Comparison of ENCODE assay signal across 9 cellular contexts in genomic region chr12:12985817-12986408, GRCh38. TPM values are rescaled to one million over a fixed set of nuclear protein-coding genes. Genes with fewer than 3 reads are reported as not detected.
A peak's percentile ranks its signal among the peaks of the same experiment; 100 is the strongest.
DNase-seq lines count a peak whose midpoint lies in the region; ATAC-seq and TF ChIP-seq lines count a peak whose summit lies in the region.
"Had no signal": no experiment of that assay in that cellular context is flagged by ENCODE, and none has a peak within 500 bp of the region (broad histone marks: within the 10 kb centered on the region; RNA-seq: fewer than 3 reads in every experiment).

No MANE protein-coding gene starts in this region.

- ATAC-seq in HG03025 (IDR thresholded peaks at IDR 0.05; ENCODE audit: low FRiP score, unreplicated experiment) (no peak), GM18861 (IDR thresholded peaks at IDR 0.05; ENCODE audit: unreplicated experiment) (no peak)

- no peak for TF ChIP-seq POLR2A in lower leg skin (IDR thresholded peaks at IDR 0.05)

- intact Hi-C loops in lower leg skin (cut with DNase I; ENCODE audit: low total_unique reads) = no loop called here

- TF ChIP-seq CTCF in LNCAP (IDR thresholded peaks at IDR 0.05) (peak; percentile 35; the same call in 1 of the 2 replicates), cardiac fibroblast (IDR thresholded peaks at IDR 0.05; ENCODE audit: low read depth, low read length) (peak; percentile 69), neural crest cell (conservative IDR thresholded peaks at IDR 0.05) (peak; percentile 65), lower leg skin (IDR thresholded peaks at IDR 0.05) (no peak)

- H3K4me1 Mint-ChIP-seq in neural crest cell = peaks cover 6% of the 10 kb centered on the region
- H3K4me1 Mint-ChIP-seq: CD8-positive, alpha-beta memory T cell had no signal

- no peak overlapping the region for H3K27ac Mint-ChIP-seq in neural crest cell (ENCODE audit: unreplicated experiment)
- H3K27ac Mint-ChIP-seq: CD8-positive, alpha-beta memory T cell had no signal

- H3K27me3 Mint-ChIP-seq in neural crest cell (ENCODE audit: low read depth) = no peaks in the 10 kb centered on the region
- H3K27me3 Mint-ChIP-seq: CD8-positive, alpha-beta memory T cell had no signal

- H3K9me3 Mint-ChIP-seq in neural crest cell = no peaks in the 10 kb centered on the region
- H3K9me3 Mint-ChIP-seq: CD8-positive, alpha-beta memory T cell had no signal

- peaks cover 3% of the 10 kb centered on the region for H3K36me3 Mint-ChIP-seq in neural crest cell (ENCODE audit: low read depth)

- no peak overlapping the region for H3K4me3 Mint-ChIP-seq in neural crest cell
- H3K4me3 Mint-ChIP-seq: CD8-positive, alpha-beta memory T cell had no signal

- 82 to 88% methylated on average over 4 of the region's 4 CpGs for WGBS in lower leg skin, 2 donors

- H3K4me3 ChIP-seq in cardiac fibroblast (replicated peaks in 1 of 2; ENCODE audit: low read depth in 2 of 2, low read length in 2 of 2) (no peak overlapping the region), lower leg skin (ENCODE audit: low read depth, poor library complexity, severe bottlenecking) (no peak overlapping the region)

- DNase-seq in NCI-H82 (lab: John Stamatoyannopoulos, UW) (peak; percentile 43), NCI-H82 treated with DMSO at 0.1 percent for 48 hours (lab: John Stamatoyannopoulos, UW; ENCODE audit: unreplicated experiment) (no peak), cardiac fibroblast (ENCODE audit: low read depth in 2 of 2) (peak; percentile 45 to 49), neural crest cell (ENCODE audit: low read depth, low spot score) (no peak), lower leg skin (ENCODE audit: low spot score in 2 of 2) (no peak)

RNA-seq across cellular contexts. Expression of gene HEBP1, which starts 14.2 kb away (rescaled TPM):
- total RNA-seq in neural crest cell (23.6 and 27.7 TPM in 2 replicates), lower leg skin (10 to 100 TPM; 34.1 to 41.5 (median 37.5) TPM)

RNA-seq across cellular contexts. Expression of gene GPRC5D, which starts 33.9 kb away (rescaled TPM):
- total RNA-seq in neural crest cell (not detected in 2 replicates), lower leg skin (10 to 100 TPM in 2 of 4 donors, not detected in 2; 27.9 to 51.1 TPM)
- total RNA-seq: CD8-positive, alpha-beta memory T cell had no signal

RNA-seq across cellular contexts. Expression of gene FAM234B, which starts 58.3 kb away (rescaled TPM):
- total RNA-seq in neural crest cell (16.0 and 16.3 TPM in 2 replicates), lower leg skin (10 to 100 TPM; 19.3 to 41.4 (median 25.6) TPM)

Comparison
In these comparisons a context has a peak if more than half of its experiments do, and no peak if none do; other contexts are left out.
1. DNase-seq: peak in NCI-H82 (single experiment) and cardiac fibroblast (2 of 2); none in NCI-H82 treated with DMSO at 0.1 percent for 48 hours (single experiment), neural crest cell (single experiment) and lower leg skin (0 of 2).
2. CTCF ChIP-seq: peak in LNCAP (single experiment), cardiac fibroblast (single experiment) and neural crest cell (single experiment); none in lower leg skin (0 of 3).